Comparison of ENCODE assay signal across 19 cellular contexts in genomic region chr18:78790511-78790910, GRCh38.
DNase-seq lines count a peak whose midpoint lies in the region; ATAC-seq and TF ChIP-seq lines count a peak whose summit lies in the region.
"Had no signal": no experiment of that assay in that cellular context is flagged by ENCODE, and none has a peak within 500 bp of the region (broad histone marks: within the 10 kb centered on the region; RNA-seq: fewer than 3 reads in every experiment).

No MANE protein-coding gene starts in this region.

- intact Hi-C loops in CD14-positive monocyte (cut with micrococcal nuclease): no loop called here
- intact Hi-C loops in posterior vena cava (cut with DNase I): no loop called here
- intact Hi-C loops in activated naive CD4-positive, alpha-beta T cell treated with anti-CD3 and anti-CD28 coated beads for 36 hours (cut with micrococcal nuclease): no loop called here

- CTCF ChIA-PET in activated naive CD4-positive, alpha-beta T cell treated with anti-CD3 and anti-CD28 coated beads for 36 hours (lab: Charles Lee): no interaction called here

- TF ChIP-seq CTCF in CD14-positive monocyte (IDR thresholded peaks at IDR 0.05): no peak

- peaks cover 0 to 6% (median 0%) of the 10 kb centered on the region in 3 donors for H3K27me3 Mint-ChIP-seq in CD14-positive monocyte (ENCODE audit: low read depth in 3 of 3)
- no peaks in the 10 kb centered on the region for H3K27me3 Mint-ChIP-seq in activated naive CD4-positive, alpha-beta T cell treated with anti-CD3 and anti-CD28 coated beads for 36 hours (ENCODE audit: low read depth)
- H3K27me3 Mint-ChIP-seq: B cell had no signal

- no peaks in the 10 kb centered on the region for H3K4me1 Mint-ChIP-seq in CD14-positive monocyte
- no peaks in the 10 kb centered on the region for H3K4me1 Mint-ChIP-seq in stimulated activated effector memory CD8-positive, alpha-beta T cell treated with anti-CD3 and anti-CD28 coated beads, Interleukin-12 subunit alpha, Interleukin-12 subunit beta, amount 100 ng/mL, for 72 hours
- no peaks in the 10 kb centered on the region for H3K4me1 Mint-ChIP-seq in activated naive CD4-positive, alpha-beta T cell treated with anti-CD3 and anti-CD28 coated beads for 36 hours (ENCODE audit: low read depth)
- H3K4me1 Mint-ChIP-seq: B cell; CD8-positive, alpha-beta memory T cell had no signal

- no peak overlapping the region for H3K27ac Mint-ChIP-seq in CD14-positive monocyte
- no peak overlapping the region for H3K27ac Mint-ChIP-seq in stimulated activated effector memory CD8-positive, alpha-beta T cell treated with anti-CD3 and anti-CD28 coated beads, Interleukin-12 subunit alpha, Interleukin-12 subunit beta, amount 100 ng/mL, for 72 hours
- no peak overlapping the region for H3K27ac Mint-ChIP-seq in activated naive CD4-positive, alpha-beta T cell treated with anti-CD3 and anti-CD28 coated beads for 36 hours
- H3K27ac Mint-ChIP-seq: B cell; CD4-positive, alpha-beta T cell; CD8-positive, alpha-beta memory T cell had no signal

- peak; percentile 12 for ATAC-seq in stimulated activated effector memory CD8-positive, alpha-beta T cell treated with anti-CD3 and anti-CD28 coated beads, Interleukin-12 subunit alpha, Interleukin-12 subunit beta, amount 100 ng/mL, for 72 hours
- no peak for ATAC-seq in GM21526 (IDR thresholded peaks at IDR 0.05; ENCODE audit: low FRiP score, unreplicated experiment)
- ATAC-seq: GM12878 had no signal

- peak; percentile 50 for DNase-seq in activated effector memory CD4-positive, alpha-beta T cell treated with anti-CD3 and anti-CD28 coated beads, Interleukin-2, amount 50 U/mL, for 16 hours
- no peak for DNase-seq in activated effector memory CD4-positive, alpha-beta T cell treated with Interleukin-2 at 50 U/mL for 16 hours
- DNase-seq in CD14-positive monocyte (ENCODE audit: low spot score) (peak; percentile 40), posterior vena cava (ENCODE audit: low spot score) (peak; percentile 47)
- DNase-seq in stimulated activated effector memory CD8-positive, alpha-beta T cell treated with anti-CD3 and anti-CD28 coated beads, Interleukin-12 subunit alpha, Interleukin-12 subunit beta, amount 100 ng/mL, for 72 hours (ENCODE audit: low spot score in 2 of 2): no peak
- DNase-seq in stimulated activated CD4-positive, alpha-beta T cell treated with anti-CD3 and anti-CD28 coated beads, Interleukin-15, amount 100 ng/mL, for 24 hours: no peak
- no peak for DNase-seq in activated naive CD4-positive, alpha-beta T cell treated with anti-CD3 and anti-CD28 coated beads for 36 hours
- DNase-seq: CD4-positive, alpha-beta T cell; CD8-positive, alpha-beta memory T cell; DMS 273 treated with DMSO at 0.1 percent for 48 hours; DMS79; EL; GDM1; GOT3; H7; HCEC 1CT had no signal

- H3K36me3 Mint-ChIP-seq in CD14-positive monocyte: no peaks in the 10 kb centered on the region
- H3K36me3 Mint-ChIP-seq in stimulated activated effector memory CD8-positive, alpha-beta T cell treated with anti-CD3 and anti-CD28 coated beads, Interleukin-12 subunit alpha, Interleukin-12 subunit beta, amount 100 ng/mL, for 72 hours: no peaks in the 10 kb centered on the region
- H3K36me3 Mint-ChIP-seq in activated naive CD4-positive, alpha-beta T cell treated with anti-CD3 and anti-CD28 coated beads for 36 hours (ENCODE audit: low read depth): no peaks in the 10 kb centered on the region
- H3K36me3 Mint-ChIP-seq: CD8-positive, alpha-beta memory T cell had no signal

- H3K9me3 Mint-ChIP-seq in CD14-positive monocyte: peaks cover 0 to 3% (median 0%) of the 10 kb centered on the region in 7 donors
- H3K9me3 Mint-ChIP-seq in stimulated activated effector memory CD8-positive, alpha-beta T cell treated with anti-CD3 and anti-CD28 coated beads, Interleukin-12 subunit alpha, Interleukin-12 subunit beta, amount 100 ng/mL, for 72 hours: no peaks in the 10 kb centered on the region
- H3K9me3 Mint-ChIP-seq in activated naive CD4-positive, alpha-beta T cell treated with anti-CD3 and anti-CD28 coated beads for 36 hours: no peaks in the 10 kb centered on the region
- H3K9me3 Mint-ChIP-seq: CD4-positive, alpha-beta T cell had no signal

- H3K4me3 Mint-ChIP-seq in CD14-positive monocyte: no peak overlapping the region
- no peak overlapping the region for H3K4me3 Mint-ChIP-seq in stimulated activated effector memory CD8-positive, alpha-beta T cell treated with anti-CD3 and anti-CD28 coated beads, Interleukin-12 subunit alpha, Interleukin-12 subunit beta, amount 100 ng/mL, for 72 hours
- no peak overlapping the region for H3K4me3 Mint-ChIP-seq in activated naive CD4-positive, alpha-beta T cell treated with anti-CD3 and anti-CD28 coated beads for 36 hours
- H3K4me3 Mint-ChIP-seq: B cell; CD4-positive, alpha-beta T cell; CD8-positive, alpha-beta memory T cell had no signal

Comparison
In these comparisons a context has a peak if more than half of its experiments do, and no peak if none do; other contexts are left out.
1. DNase-seq: peak in activated effector memory CD4-positive, alpha-beta T cell treated with anti-CD3 and anti-CD28 coated beads, Interleukin-2, amount 50 U/mL, for 16 hours (single experiment), CD14-positive monocyte (single experiment) and posterior vena cava (single experiment); none in activated effector memory CD4-positive, alpha-beta T cell treated with Interleukin-2 at 50 U/mL for 16 hours (single experiment), stimulated activated effector memory CD8-positive, alpha-beta T cell treated with anti-CD3 and anti-CD28 coated beads, Interleukin-12 subunit alpha, Interleukin-12 subunit beta, amount 100 ng/mL, for 72 hours (0 of 2), stimulated activated CD4-positive, alpha-beta T cell treated with anti-CD3 and anti-CD28 coated beads, Interleukin-15, amount 100 ng/mL, for 24 hours (single experiment) and activated naive CD4-positive, alpha-beta T cell treated with anti-CD3 and anti-CD28 coated beads for 36 hours (single experiment).